ENCODE assay signal across 28 cellular contexts in genomic region chr1:1914842-1915692, GRCh38. TPM values are rescaled to one million over a fixed set of nuclear protein-coding genes. Genes with fewer than 3 reads are reported as not detected.
A peak's percentile ranks its signal among the peaks of the same experiment; 100 is the strongest.
DNase-seq lines count a peak whose midpoint lies in the region; ATAC-seq and TF ChIP-seq lines count a peak whose summit lies in the region.
"Had no signal": no experiment of that assay in that cellular context is flagged by ENCODE, and none has a peak within 500 bp of the region (broad histone marks: within the 10 kb centered on the region; RNA-seq: fewer than 3 reads in every experiment).

TSS of gene CALML6 (plus strand) at chr1:1915260. CDS start at chr1:1915281, 21 bp downstream.

- H3K4me2 ChIP-seq in parathyroid adenoma (ENCODE audit: low read length) = no peak within 1 kb of the TSS

- H3K27me3 Mint-ChIP-seq in glutamatergic neuron (ENCODE audit: unreplicated experiment) = peaks cover 4% of the 10 kb centered on the region
- H3K27me3 Mint-ChIP-seq in endothelial cell (ENCODE audit: unreplicated experiment) = peaks cover 8% of the 10 kb centered on the region

- no peak within 1 kb of the TSS for H3K9ac ChIP-seq in parathyroid adenoma
- H3K9ac ChIP-seq: GM23248 had no signal

- H3K27me3 ChIP-seq in right cardiac atrium (ENCODE audit: control insufficient read depth, insufficient read depth) (no peaks in the 10 kb centered on the region), heart right ventricle (no peaks in the 10 kb centered on the region), parathyroid adenoma (ENCODE audit: control insufficient read depth, insufficient read depth, low read length) (no peaks in the 10 kb centered on the region)

- DNase-seq in right cardiac atrium (peak in 2 of 3 donors; percentile 54 to 55), heart right ventricle (no peak), glutamatergic neuron (peak; percentile 17), endothelial cell (ENCODE audit: low spot score) (no peak), amygdala (lab: John Stamatoyannopoulos, UW) (no peak), dermis blood vessel endothelial cell (no peak)
- DNase-seq: ACHN; activated CD4-positive, alpha-beta T cell treated with anti-CD3 and anti-CD28 coated beads, Interleukin-2, amount 50 U/mL, for 1 hour; activated CD8-positive, alpha-beta memory T cell treated with anti-CD3 and anti-CD28 coated beads, Interleukin-2, amount 10 ng/mL, durations not matched to agents 7 days and 5 days; activated naive CD4-positive, alpha-beta T cell treated with Interleukin-2 at 50 U/mL for 16 hours; activated T-cell treated with anti-CD3 and anti-CD28 coated beads, Interleukin-2, amount 50 U/mL, for 72 hours; Caco-2; central memory CD4-positive, alpha-beta T cell; DMS79; GF-D8; GM23248; Karpas-422; NCI-H1436 treated with DMSO at 0.1 percent for 48 hours; NCI-H524; stimulated activated CD4-positive, alpha-beta T cell treated with anti-CD3 and anti-CD28 coated beads, Interleukin-2, amount 100 ng/mL, for 24 hours; T1000 had no signal

- H3K4me1 ChIP-seq in right cardiac atrium (ENCODE audit: control insufficient read depth, insufficient read depth, low read length) (no peaks in the 10 kb centered on the region), heart right ventricle (peaks cover 10 to 20% (median 14%) of the 10 kb centered on the region in 9 donors), parathyroid adenoma (no peaks in the 10 kb centered on the region)

- H3K4me3 ChIP-seq in right cardiac atrium (ENCODE audit: low read length) (no peak within 1 kb of the TSS), heart right ventricle (no peak within 1 kb of the TSS), parathyroid adenoma (ENCODE audit: low read depth, low read length) (no peak within 1 kb of the TSS)
- H3K4me3 ChIP-seq: GM23248 had no signal

- ATAC-seq in right cardiac atrium (no peak), heart right ventricle (no peak), GM19023 (IDR thresholded peaks at IDR 0.05; ENCODE audit: unreplicated experiment) (no peak)
- ATAC-seq: activated CD8-positive, alpha-beta memory T cell treated with anti-CD3 and anti-CD28 coated beads, Interleukin-2, amount 10 ng/mL, durations not matched to agents 7 days and 5 days; activated T-cell treated with anti-CD3 and anti-CD28 coated beads, Interleukin-2, amount 50 U/mL, for 72 hours; SK-N-SH treated with all-trans-retinoic acid at 6 μM for 48 hours had no signal

- peaks cover 6% of the 10 kb centered on the region for H3K9me3 Mint-ChIP-seq in glutamatergic neuron (ENCODE audit: unreplicated experiment)
- H3K9me3 Mint-ChIP-seq in endothelial cell (ENCODE audit: unreplicated experiment) = no peaks in the 10 kb centered on the region
- H3K9me3 Mint-ChIP-seq: activated T-cell treated with anti-CD3 and anti-CD28 coated beads, Interleukin-2, amount 50 U/mL, for 72 hours; nephron had no signal

- no peaks in the 10 kb centered on the region for H3K36me3 Mint-ChIP-seq in glutamatergic neuron (ENCODE audit: unreplicated experiment)
- no peaks in the 10 kb centered on the region for H3K36me3 Mint-ChIP-seq in endothelial cell (ENCODE audit: low read depth, unreplicated experiment)
- H3K36me3 Mint-ChIP-seq: activated CD8-positive, alpha-beta memory T cell treated with anti-CD3 and anti-CD28 coated beads, Interleukin-2, amount 10 ng/mL, durations not matched to agents 7 days and 5 days had no signal

- intact Hi-C loops in right cardiac atrium (cut with DNase I) = no loop called here
- intact Hi-C loops in heart right ventricle (cut with DNase I) = no loop called here

- no peak within 1 kb of the TSS for H3K27ac Mint-ChIP-seq in glutamatergic neuron (ENCODE audit: unreplicated experiment)
- H3K27ac Mint-ChIP-seq in endothelial cell (ENCODE audit: unreplicated experiment) = no peak within 1 kb of the TSS
- H3K27ac Mint-ChIP-seq: activated T-cell treated with anti-CD3 and anti-CD28 coated beads, Interleukin-2, amount 50 U/mL, for 72 hours had no signal

- H3K79me2 ChIP-seq in parathyroid adenoma = no peaks in the 10 kb centered on the region

- H3K36me3 ChIP-seq in heart right ventricle (no peaks in the 10 kb centered on the region), parathyroid adenoma (ENCODE audit: control insufficient read depth, insufficient read depth, low read length) (no peaks in the 10 kb centered on the region)

- H3K27ac ChIP-seq in right cardiac atrium (ENCODE audit: low read length) = no peak within 1 kb of the TSS
- H3K27ac ChIP-seq in heart right ventricle = no peak within 1 kb of the TSS
- H3K27ac ChIP-seq in parathyroid adenoma = no peak within 1 kb of the TSS
- H3K27ac ChIP-seq: epithelial cell of prostate, GM23248 had no signal

- WGBS in right cardiac atrium = 75% methylated on average over 21 of the region's 21 CpGs
- 77 to 86% methylated on average over 21 of the region's 21 CpGs for WGBS in heart right ventricle, 2 donors

- TF ChIP-seq CTCF in heart right ventricle (IDR thresholded peaks at IDR 0.05) (no peak), glutamatergic neuron (IDR thresholded peaks at IDR 0.05; ENCODE audit: partially characterized antibody, unreplicated experiment) (no peak), parathyroid adenoma (IDR thresholded peaks at IDR 0.05) (no peak), endothelial cell (IDR thresholded peaks at IDR 0.05; ENCODE audit: unreplicated experiment) (no peak)

- no peak within 1 kb of the TSS for H3K4me3 Mint-ChIP-seq in glutamatergic neuron (ENCODE audit: unreplicated experiment)
- no peak within 1 kb of the TSS for H3K4me3 Mint-ChIP-seq in endothelial cell (ENCODE audit: unreplicated experiment)
- H3K4me3 Mint-ChIP-seq: activated CD8-positive, alpha-beta memory T cell treated with anti-CD3 and anti-CD28 coated beads, Interleukin-2, amount 10 ng/mL, durations not matched to agents 7 days and 5 days; activated T-cell treated with anti-CD3 and anti-CD28 coated beads, Interleukin-2, amount 50 U/mL, for 72 hours had no signal

- H2AFZ ChIP-seq in parathyroid adenoma = peak within 1 kb of the TSS; percentile 45
- H2AFZ ChIP-seq: GM23248 had no signal

- H3K4me1 Mint-ChIP-seq in glutamatergic neuron (ENCODE audit: low read depth, unreplicated experiment) (peaks cover 6% of the 10 kb centered on the region), endothelial cell (ENCODE audit: unreplicated experiment) (peaks cover 3% of the 10 kb centered on the region)

- H3K9me3 ChIP-seq in right cardiac atrium (ENCODE audit: control insufficient read depth, low read length) = no peaks in the 10 kb centered on the region
- no peaks in the 10 kb centered on the region for H3K9me3 ChIP-seq in heart right ventricle
- no peaks in the 10 kb centered on the region for H3K9me3 ChIP-seq in parathyroid adenoma (ENCODE audit: control insufficient read depth, low read length)
- H3K9me3 ChIP-seq: Caco-2 had no signal

RNA-seq across cellular contexts. Expression of gene CALML6, which starts in this region (rescaled TPM):
- total RNA-seq in right cardiac atrium = under 1 TPM in 2 of 4 donors, not detected in 2; 0.24 to 0.36 TPM
- polyA plus RNA-seq in right cardiac atrium = 0.18 TPM
- under 1 TPM in 2 of 10 donors, not detected in 8; 0.20 TPM for total RNA-seq in heart right ventricle
- under 1 TPM; 0.09 to 0.88 TPM for polyA plus RNA-seq in heart right ventricle
- total RNA-seq in glutamatergic neuron (ENCODE audit: unreplicated experiment) = 5.2 TPM
- total RNA-seq in endothelial cell (ENCODE audit: unreplicated experiment) = 0.64 TPM
- 0.34 TPM in 1 of 2 replicates, not detected in the other for total RNA-seq in dermis blood vessel endothelial cell
- total RNA-seq: HT1080, RPMI7951 had no signal
- polyA plus RNA-seq: GM23248 had no signal

Comparison
In these comparisons a context has a peak if more than half of its experiments do, and no peak if none do; other contexts are left out.
1. Peak in DNase-seq in right cardiac atrium; RNA of the gene not detected or under 1 TPM.